Comparison of ENCODE assay signal across 9 cellular contexts in the genomic region with DNA sequence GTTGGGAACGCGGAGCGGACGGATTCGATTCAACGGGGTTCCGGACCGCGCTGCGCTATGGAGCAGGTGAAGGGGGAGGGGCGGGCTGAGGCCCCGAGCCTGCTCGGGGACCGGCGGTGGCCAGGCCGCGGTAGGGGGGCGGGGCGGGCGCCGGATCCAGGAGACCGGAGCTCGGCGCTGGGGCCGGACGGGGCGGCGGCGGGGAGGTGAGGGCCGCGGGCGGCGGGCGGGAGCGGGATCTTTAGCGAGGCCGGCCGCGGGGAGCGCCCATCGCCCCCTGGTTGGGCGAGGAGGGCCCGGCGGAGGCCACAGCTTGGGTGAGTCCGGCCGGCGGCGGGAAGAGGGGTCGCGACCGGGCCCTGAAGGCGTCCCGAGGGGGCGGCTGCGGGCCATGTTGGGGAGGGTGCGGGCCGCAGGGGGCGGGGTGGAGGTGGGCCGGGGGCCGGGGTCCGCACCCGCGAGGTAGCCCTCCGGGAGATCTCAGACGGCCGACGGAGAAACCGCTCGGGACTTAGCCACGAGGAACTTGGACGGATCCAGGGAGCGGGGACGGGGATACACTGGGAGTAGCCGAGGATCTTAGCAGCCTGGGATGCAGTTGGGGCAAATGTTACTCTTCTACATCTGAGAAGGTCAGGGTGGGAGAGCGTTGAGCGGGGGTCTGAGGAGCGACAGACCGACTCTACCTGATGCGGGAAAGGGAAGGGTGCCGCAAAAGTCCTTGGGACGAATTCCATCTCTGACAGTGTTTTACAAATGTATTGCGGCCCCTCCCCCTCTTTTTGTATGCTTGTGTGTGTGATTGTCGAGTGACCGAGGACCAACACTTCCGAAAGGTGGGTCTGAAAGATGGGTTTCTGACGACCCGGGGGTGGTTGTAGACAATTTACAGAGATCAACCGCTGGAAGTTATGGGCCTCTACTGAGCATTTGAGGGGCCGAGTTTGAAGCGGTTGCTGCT. TPM values are rescaled to one million over a fixed set of nuclear protein-coding genes. Genes with fewer than 3 reads are reported as not detected.
DNase-seq lines count a peak whose midpoint lies in the region; ATAC-seq and TF ChIP-seq lines count a peak whose summit lies in the region.
"Had no signal": no experiment of that assay in that cellular context is flagged by ENCODE, and none has a peak within 500 bp of the region (broad histone marks: within the 10 kb centered on the region; RNA-seq: fewer than 3 reads in every experiment).

No MANE protein-coding gene starts in this region.

- peak overlapping the region in 4 of 5 experiments; percentile 96 to 99 (median 98) for H3K27ac Mint-ChIP-seq in brain

- H3F3A ChIP-seq in PC-3 (ENCODE audit: low read length, unreplicated experiment): peaks cover 4% of the 10 kb centered on the region

- no peak overlapping the region for H3K9ac ChIP-seq in PC-3 (ENCODE audit: low read length)
- H3K9ac ChIP-seq in rectal smooth muscle tissue (ENCODE audit: low read length): no peak overlapping the region

- H3K4me2 ChIP-seq in PC-3 (ENCODE audit: low read length): no peak overlapping the region

- H3K27me3 ChIP-seq in PC-3 (ENCODE audit: low read length): no peaks in the 10 kb centered on the region
- H3K27me3 ChIP-seq in rectal smooth muscle tissue (ENCODE audit: control insufficient read depth, insufficient read depth, low read length): peaks cover 1% of the 10 kb centered on the region

- CTCF ChIA-PET in PC-3 (lab: Charles Lee): interaction anchor here (0.8 to 1.5 kb wide), 3 partner anchors 18 to 114 kb away, joined by 4 to 8 read pairs (median 4); a partner anchor contains a TSS

- no peak for DNase-seq in PC-3
- no peak for DNase-seq in KG1 (lab: John Stamatoyannopoulos, UW)
- DNase-seq in SIG-M5 (lab: John Stamatoyannopoulos, UW): no peak
- DNase-seq in Kasumi-1 (lab: John Stamatoyannopoulos, UW): no peak

- peaks cover 50% of the 10 kb centered on the region for H3K4me1 Mint-ChIP-seq in brain

- peaks cover 0 to 12% (median 0%) of the 10 kb centered on the region in 5 experiments for H3K9me3 Mint-ChIP-seq in brain
- H3K9me3 Mint-ChIP-seq: central memory CD8-positive, alpha-beta T cell had no signal

- no TSS peak for BruUV-seq in PC-3 (replicated peaks; lab: Mats Ljungman, UMichigan)

- ATAC-seq in PC-3: no peak
- no peak for ATAC-seq in GM19452 (IDR thresholded peaks at IDR 0.05; ENCODE audit: unreplicated experiment)

- peaks cover 22% of the 10 kb centered on the region for H3K4me1 ChIP-seq in PC-3 (ENCODE audit: insufficient read depth, low read length)
- H3K4me1 ChIP-seq in rectal smooth muscle tissue (ENCODE audit: control insufficient read depth, insufficient read depth, low read length): peaks cover 14% of the 10 kb centered on the region

- peak overlapping the region; percentile 90 to 96 (median 94) for H3K4me3 Mint-ChIP-seq in brain
- H3K4me3 Mint-ChIP-seq: central memory CD8-positive, alpha-beta T cell had no signal

- H3K9me2 ChIP-seq in PC-3 (replicated peaks; ENCODE audit: low read length): no peaks in the 10 kb centered on the region

- POLR2A ChIA-PET in PC-3 (lab: Charles Lee; ENCODE audit: unreplicated experiment): interaction anchor here (0.7 to 2.0 kb wide), 3 partner anchors 18 to 59 kb away, joined by 6 to 17 read pairs (median 13); no protein-coding TSS in a partner anchor

- H3K36me3 ChIP-seq in PC-3 (ENCODE audit: low read depth, low read length) (peaks cover 21% of the 10 kb centered on the region), rectal smooth muscle tissue (ENCODE audit: control insufficient read depth, insufficient read depth, low read length) (no peaks in the 10 kb centered on the region)

- intact Hi-C loops in PC-3 (cut with micrococcal nuclease): loop anchor here (1.0 to 10.0 kb wide), 3 partner anchors 46 to 1462 kb away; a partner anchor contains a TSS

- H3K79me2 ChIP-seq in PC-3 (ENCODE audit: low read length): peaks cover 28% of the 10 kb centered on the region

- H4K20me1 ChIP-seq in PC-3 (ENCODE audit: low read length): peaks cover 20% of the 10 kb centered on the region

- H2AFZ ChIP-seq in PC-3 (ENCODE audit: low read length): no peak overlapping the region

- H3K27ac ChIP-seq in PC-3 (ENCODE audit: low read length): no peak overlapping the region
- H3K27ac ChIP-seq in rectal smooth muscle tissue (ENCODE audit: low read depth, low read length): peak overlapping the region; percentile 69

- no peaks in the 10 kb centered on the region for H3K9me3 ChIP-seq in PC-3 (ENCODE audit: low read length)

- TF ChIP-seq POLR2A in GM19099 (IDR thresholded peaks at IDR 0.05; ENCODE audit: extremely low read depth, insufficient read length, low read depth): peak; percentile 53

- H3K27me3 Mint-ChIP-seq in brain: peaks cover 7% of the 10 kb centered on the region
- H3K27me3 Mint-ChIP-seq: central memory CD8-positive, alpha-beta T cell had no signal

- no peak overlapping the region for H3K4me3 ChIP-seq in PC-3 (ENCODE audit: low read length)
- H3K4me3 ChIP-seq in rectal smooth muscle tissue (ENCODE audit: low read length): no peak overlapping the region

- TF ChIP-seq CTCF in PC-3 (conservative IDR thresholded peaks at IDR 0.05; ENCODE audit: low read depth, low read length) (0 out of 2 replicates have a peak, but pooled peaks have one; percentile 39), brain (conservative IDR thresholded peaks at IDR 0.05) (no peak)

- H3K36me3 Mint-ChIP-seq in brain: peaks cover 23% of the 10 kb centered on the region

RNA-seq across cellular contexts. Expression of a gene that starts 0.5 kb away (rescaled TPM):
- total RNA-seq in PC-3 (2014; rRNA removed): 543 and 557 TPM in 2 replicates
- polyA plus RNA-seq in brain (ENCODE audit: insufficient read depth, low read depth, low replicate concordance): 307 TPM

RNA-seq across cellular contexts. Expression of a gene that starts 20.0 kb away (rescaled TPM):
- total RNA-seq in PC-3 (2014; rRNA removed): 2.1 and 2.4 TPM in 2 replicates
- 5.6 TPM for polyA plus RNA-seq in brain (ENCODE audit: insufficient read depth, low read depth, low replicate concordance)

RNA-seq across cellular contexts. Expression of a gene that starts 20.6 kb away (rescaled TPM):
- 71.4 and 77.1 TPM in 2 replicates for total RNA-seq in PC-3 (2014; rRNA removed)
- 59.5 TPM for polyA plus RNA-seq in brain (ENCODE audit: insufficient read depth, low read depth, low replicate concordance)

RNA-seq across cellular contexts. Expression of a gene that starts 39.5 kb away (rescaled TPM):
- 56.0 and 57.7 TPM in 2 replicates for total RNA-seq in PC-3 (2014; rRNA removed)
- 89.7 TPM for polyA plus RNA-seq in brain (ENCODE audit: insufficient read depth, low read depth, low replicate concordance)

RNA-seq across cellular contexts. Expression of a gene that starts 39.6 kb away (rescaled TPM):
- total RNA-seq in PC-3 (2014; rRNA removed): 98.3 and 102 TPM in 2 replicates
- polyA plus RNA-seq in brain (ENCODE audit: insufficient read depth, low read depth, low replicate concordance): 53.5 TPM
